11 cellular contexts compared by ENCODE assay signal in genomic region chr18:55421612-55422381, GRCh38.
DNase-seq lines count a peak whose midpoint lies in the region; ATAC-seq, FAIRE-seq and TF ChIP-seq lines count a peak whose summit lies in the region.
"Had no signal": no experiment of that assay in that cellular context is flagged by ENCODE, and none has a peak within 500 bp of the region (broad histone marks: within the 10 kb centered on the region; RNA-seq: fewer than 3 reads in every experiment).

No MANE protein-coding gene starts in this region.

- peak overlapping the region; percentile 59 to 82 (median 71); a peak in 6 of 7 replicates for H3K27ac Mint-ChIP-seq in H9
- peak overlapping the region; percentile 89 for H3K27ac Mint-ChIP-seq in WTC11
- peak overlapping the region; percentile 80 for H3K27ac Mint-ChIP-seq in stimulated activated naive B cell treated with anti-CD40 and anti-IgM and Interleukin-4, amounts not matched to agents 10 μg/mL and 1 μg/mL and 100 μg/mL, for 72 hours
- H3K27ac Mint-ChIP-seq: activated naive CD8-positive, alpha-beta T cell treated with anti-CD3 and anti-CD28 coated beads for 36 hours had no signal

- H4K20me1 ChIP-seq in H9 (ENCODE audit: control insufficient read depth, insufficient read depth, insufficient read length) = no peaks in the 10 kb centered on the region

- H3K9me3 ChIP-seq in H9 (ENCODE audit: control insufficient read depth, low read depth, low read length) = no peaks in the 10 kb centered on the region
- no peaks in the 10 kb centered on the region for H3K9me3 ChIP-seq in left ventricle myocardium inferior (replicated peaks)

- CTCF ChIA-PET in WTC11 (lab: Charles Lee) = no interaction called here

- no peaks in the 10 kb centered on the region for H3K36me3 Mint-ChIP-seq in H9 (ENCODE audit: insufficient read depth in 1 of 3, low read depth in 3 of 3)
- H3K36me3 Mint-ChIP-seq in WTC11 = no peaks in the 10 kb centered on the region
- H3K36me3 Mint-ChIP-seq in stimulated activated naive B cell treated with anti-CD40 and anti-IgM and Interleukin-4, amounts not matched to agents 10 μg/mL and 1 μg/mL and 100 μg/mL, for 72 hours = no peaks in the 10 kb centered on the region
- H3K36me3 Mint-ChIP-seq: activated naive CD8-positive, alpha-beta T cell treated with anti-CD3 and anti-CD28 coated beads for 36 hours had no signal

- H3K4ac ChIP-seq in H9 (ENCODE audit: low read depth, low read length) = no peak overlapping the region

- no peaks in the 10 kb centered on the region for H3K9me3 Mint-ChIP-seq in H9
- H3K9me3 Mint-ChIP-seq in WTC11 = no peaks in the 10 kb centered on the region
- H3K9me3 Mint-ChIP-seq in stimulated activated naive B cell treated with anti-CD40 and anti-IgM and Interleukin-4, amounts not matched to agents 10 μg/mL and 1 μg/mL and 100 μg/mL, for 72 hours = no peaks in the 10 kb centered on the region
- H3K9me3 Mint-ChIP-seq: activated naive CD8-positive, alpha-beta T cell treated with anti-CD3 and anti-CD28 coated beads for 36 hours had no signal

- no peak overlapping the region for H4K91ac ChIP-seq in H9 (ENCODE audit: insufficient read length, low read depth, low read length)

- no peak overlapping the region for H3T11ph ChIP-seq in H9 (ENCODE audit: low read length)

- no peak overlapping the region for H3K9ac ChIP-seq in H9 (ENCODE audit: extremely low read depth, insufficient read length, low read length)

- in situ Hi-C loops in ACHN (cut with HindIII; ENCODE audit: low pct_ligation_motif_present, low pct_unique_long_range_greater_than_20kb, low sequenced_read_pairs) = no loop called here

- no peak overlapping the region for H3K23ac ChIP-seq in H9 (ENCODE audit: insufficient read length, low read depth, low read length)

- no peak overlapping the region for H4K5ac ChIP-seq in H9 (ENCODE audit: insufficient read length, low read depth, low read length)

- H2AFZ ChIP-seq in H9 (ENCODE audit: low read length) = no peak overlapping the region

- H3K27me3 Mint-ChIP-seq in H9 (ENCODE audit: low read depth) (no peaks in the 10 kb centered on the region), WTC11 (ENCODE audit: low read depth) (no peaks in the 10 kb centered on the region)
- no peaks in the 10 kb centered on the region for H3K27me3 Mint-ChIP-seq in stimulated activated naive B cell treated with anti-CD40 and anti-IgM and Interleukin-4, amounts not matched to agents 10 μg/mL and 1 μg/mL and 100 μg/mL, for 72 hours

- POLR2A ChIA-PET in WTC11 (lab: Charles Lee) = no interaction called here

- peak overlapping the region; percentile 61 for H3K4me3 ChIP-seq in left ventricle myocardium inferior
- H3K4me3 ChIP-seq: GM12878 had no signal

- H3K4me1 Mint-ChIP-seq in H9 = peaks cover 82 to 94% of the 10 kb centered on the region in 2 experiments
- H3K4me1 Mint-ChIP-seq in WTC11 = peaks cover 97% of the 10 kb centered on the region
- peaks cover 33 to 61% of the 10 kb centered on the region in 2 donors for H3K4me1 Mint-ChIP-seq in stimulated activated naive B cell treated with anti-CD40 and anti-IgM and Interleukin-4, amounts not matched to agents 10 μg/mL and 1 μg/mL and 100 μg/mL, for 72 hours

- no peak overlapping the region for H3K56ac ChIP-seq in H9 (ENCODE audit: insufficient read length, low read depth, low read length)

- no peak overlapping the region for H2BK12ac ChIP-seq in H9 (ENCODE audit: insufficient read length, low read depth, low read length)

- no peak overlapping the region for H3K27ac ChIP-seq in H9 (ENCODE audit: insufficient read length, low read depth, low read length)
- H3K27ac ChIP-seq in left ventricle myocardium inferior (replicated peaks) = peak overlapping the region; percentile 88
- H3K27ac ChIP-seq: HL-60 had no signal

- H3K4me3 Mint-ChIP-seq in H9 (peak overlapping the region in 1 of 2 experiments; percentile 61; a peak in 2 of 5 replicates), WTC11 (peak overlapping the region; percentile 45; the same call in 1 of the 2 replicates)
- peak overlapping the region; percentile 41 to 56 for H3K4me3 Mint-ChIP-seq in stimulated activated naive B cell treated with anti-CD40 and anti-IgM and Interleukin-4, amounts not matched to agents 10 μg/mL and 1 μg/mL and 100 μg/mL, for 72 hours
- H3K4me3 Mint-ChIP-seq: activated naive CD8-positive, alpha-beta T cell treated with anti-CD3 and anti-CD28 coated beads for 36 hours had no signal

- no peak overlapping the region for H4K8ac ChIP-seq in H9 (replicated peaks; ENCODE audit: insufficient read length, low read depth, low read length)

- no peaks in the 10 kb centered on the region for H3K23me2 ChIP-seq in H9 (ENCODE audit: insufficient read length, low read depth, low read length, poor library complexity, severe bottlenecking)

- ATAC-seq in WTC11 (no peak), GM21737 (IDR thresholded peaks at IDR 0.05; ENCODE audit: unreplicated experiment) (no peak), HG02610 (IDR thresholded peaks at IDR 0.05; ENCODE audit: unreplicated experiment) (no peak)
- ATAC-seq in stimulated activated naive B cell treated with anti-CD40 and anti-IgM and Interleukin-4, amounts not matched to agents 10 μg/mL and 1 μg/mL and 100 μg/mL, for 72 hours (replicated peaks) = no peak
- ATAC-seq: GM12878 had no signal

- intact Hi-C loops in left ventricle myocardium inferior (cut with micrococcal nuclease) = loop anchor here (5.0 to 10.0 kb wide), 2 partner anchors 83 to 161 kb away; no protein-coding TSS in a partner anchor

- no peak overlapping the region for H3K18ac ChIP-seq in H9 (ENCODE audit: insufficient read length, low read depth, low read length)

- no peak overlapping the region for H2BK20ac ChIP-seq in H9 (ENCODE audit: low read depth, low read length, poor library complexity, severe bottlenecking)

- H3K4me2 ChIP-seq in H9 (ENCODE audit: insufficient read depth, insufficient read length, low read length) = no peak overlapping the region

- TF ChIP-seq CTCF in H9 (conservative IDR thresholded peaks at IDR 0.05) (no peak), WTC11 (IDR thresholded peaks at IDR 0.05) (no peak), left ventricle myocardium inferior (IDR thresholded peaks at IDR 0.05; ENCODE audit: borderline replicate concordance) (no peak), D721Med (IDR thresholded peaks at IDR 0.05; ENCODE audit: insufficient read depth, missing control alignments) (no peak)

- H3K4me1 ChIP-seq in H9 (ENCODE audit: insufficient read depth, low read length) = peaks cover 19% of the 10 kb centered on the region
- H3K4me1 ChIP-seq in left ventricle myocardium inferior = peaks cover 47% of the 10 kb centered on the region

- H2BK5ac ChIP-seq in H9 (ENCODE audit: insufficient read length, low read length) = no peak overlapping the region

- no peak overlapping the region for H3K14ac ChIP-seq in H9 (ENCODE audit: insufficient read depth, low read length)

- H3K79me2 ChIP-seq in H9 (ENCODE audit: insufficient read depth, low read length) = peaks cover 7% of the 10 kb centered on the region; the same call in 1 of the 2 replicates

- H3K36me3 ChIP-seq in left ventricle myocardium inferior = no peaks in the 10 kb centered on the region

- no peak overlapping the region for H2BK15ac ChIP-seq in H9 (ENCODE audit: low read depth, low read length)

- H2BK120ac ChIP-seq in H9 (ENCODE audit: low read depth, low read length, poor library complexity, severe bottlenecking) = no peak overlapping the region

- no peaks in the 10 kb centered on the region for H3K79me1 ChIP-seq in H9 (ENCODE audit: insufficient read depth, low read depth, low read length, poor library complexity, severe bottlenecking)

- no peak for FAIRE-seq in D721Med (lab: Jason Lieb, UNC)
- FAIRE-seq: GM12878 had no signal

- WGBS in H9 (ENCODE audit: extremely low coverage, insufficient read length, low lambda C conversion rate) = no CpG with 5 or more reads among the region's 8 CpGs

- DNase-seq in H9 = no peak
- DNase-seq in WTC11 (ENCODE audit: low spot score) = no peak
- no peak for DNase-seq in left ventricle myocardium inferior
- DNase-seq in stimulated activated naive B cell treated with anti-CD40 and anti-IgM and Interleukin-4, amounts not matched to agents 10 μg/mL and 1 μg/mL and 100 μg/mL, for 72 hours = no peak
- DNase-seq in ACHN = no peak
- no peak for DNase-seq in D721Med (ENCODE audit: insufficient read length, low spot score)
- DNase-seq: activated naive CD8-positive, alpha-beta T cell treated with anti-CD3 and anti-CD28 coated beads for 36 hours had no signal

- H2AK5ac ChIP-seq in H9 (ENCODE audit: insufficient read length, low read length) = no peak overlapping the region

- H3K27me3 ChIP-seq in H9 (ENCODE audit: insufficient read depth, low read length) (no peaks in the 10 kb centered on the region), left ventricle myocardium inferior (ENCODE audit: low read depth) (no peaks in the 10 kb centered on the region)

TF ChIP-seq in WTC11, 78 proteins besides CTCF, POLR2A, EP300 and RAD21:
- TF ChIP-seq FOXK1 (CRISPR knock-in tag; IDR thresholded peaks at IDR 0.05) (no peak), GABPB1 (CRISPR knock-in tag; IDR thresholded peaks at IDR 0.05) (no peak), NFATC4 (CRISPR knock-in tag; IDR thresholded peaks at IDR 0.05) (no peak), NR1H2 (CRISPR knock-in tag; IDR thresholded peaks at IDR 0.05) (no peak), TEAD1 (CRISPR knock-in tag; IDR thresholded peaks at IDR 0.05) (no peak), STAT6 (CRISPR knock-in tag; conservative IDR thresholded peaks at IDR 0.05; ENCODE audit: low read depth) (no peak), SP1 (CRISPR knock-in tag; conservative IDR thresholded peaks at IDR 0.05) (no peak), RORB (CRISPR knock-in tag; IDR thresholded peaks at IDR 0.05) (no peak)
